ENCODE assay signal across 6 cellular contexts in genomic region chr12:28239918-28240317, GRCh38.
"Had no signal": no experiment of that assay in that cellular context is flagged by ENCODE, and none has a peak within 500 bp of the region (broad histone marks: within the 10 kb centered on the region; RNA-seq: fewer than 3 reads in every experiment).

No MANE protein-coding gene starts in this region.

- H3K27ac ChIP-seq: HL-60 had no signal

- FAIRE-seq: HepG2, HTR-8/SVneo had no signal

- ATAC-seq: HepG2 had no signal

- DNase-seq: IMR-90, KBM-7, KG1 had no signal
